ENCODE assay signal across 26 cellular contexts in the genomic region with DNA sequence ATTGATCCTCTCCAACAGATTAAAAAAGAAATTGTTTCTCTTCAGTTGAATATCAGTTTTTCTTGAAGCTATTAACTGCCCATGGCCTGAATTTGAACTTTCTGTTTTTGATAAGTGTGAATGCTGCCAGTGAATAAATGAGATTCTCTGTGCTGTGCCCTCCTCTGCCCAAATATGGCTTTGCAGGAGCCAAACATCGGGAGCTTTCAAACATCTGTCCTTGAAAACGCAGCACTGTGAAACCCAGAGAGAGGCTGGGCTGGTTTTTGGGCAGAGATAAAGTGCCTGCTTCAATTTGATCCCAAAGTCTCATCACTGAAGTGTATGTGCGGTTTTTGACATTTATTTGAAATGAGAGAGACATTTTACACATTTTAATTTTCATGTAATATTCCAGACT.
"Had no signal": no experiment of that assay in that cellular context is flagged by ENCODE, and none has a peak within 500 bp of the region (broad histone marks: within the 10 kb centered on the region; RNA-seq: fewer than 3 reads in every experiment).

No MANE protein-coding gene starts in this region.

- DNase-seq: activated CD4-positive, alpha-beta T cell treated with anti-CD3 and anti-CD28 coated beads for 4 hours; activated CD8-positive, alpha-beta memory T cell treated with anti-CD3 and anti-CD28 coated beads, Interleukin-2, amount 50 U/mL, for 4 hours; activated CD8-positive, alpha-beta T cell treated with anti-CD3 and anti-CD28 coated beads for 36 hours; activated gamma-delta T cell treated with Interleukin-2 at 50 U/mL for 16 hours; activated naive CD4-positive, alpha-beta T cell treated with anti-CD3 and anti-CD28 coated beads, Interleukin-2, amount 10 ng/mL, durations not matched to agents 7 days and 5 days; activated naive CD8-positive, alpha-beta T cell treated with anti-CD3 and anti-CD28 coated beads for 36 hours; activated T-cell treated with anti-CD3 and anti-CD28 coated beads, Interleukin-2, amount 50 U/mL, for 72 hours; anterior cingulate cortex; cerebellar nuclear complex; MG63; NCI-H1436 treated with DMSO at 0.1 percent for 48 hours; NCI-H187; NCI-H2081; NCI-H2171 treated with DMSO at 0.1 percent for 48 hours; NCI-H226; NCI-H526; NK-92 treated with Interleukin-12 subunit alpha and Interleukin-12 subunit beta, amount 100 ng/mL, for 24 hours; Peyer's patch; Right ventricle myocardium superior; SJCRH30; SK-N-SH; T-helper 1 cell; WERI-Rb-1 had no signal

- H3K36me3 Mint-ChIP-seq: activated naive CD4-positive, alpha-beta T cell treated with anti-CD3 and anti-CD28 coated beads, Interleukin-2, amount 10 ng/mL, durations not matched to agents 7 days and 5 days; activated naive CD8-positive, alpha-beta T cell treated with anti-CD3 and anti-CD28 coated beads for 36 hours had no signal

- H3K27me3 ChIP-seq: MG63, Peyer's patch had no signal

- H3K27me3 Mint-ChIP-seq: activated naive CD8-positive, alpha-beta T cell treated with anti-CD3 and anti-CD28 coated beads for 36 hours had no signal

- H3K4me3 Mint-ChIP-seq: activated CD8-positive, alpha-beta T cell treated with anti-CD3 and anti-CD28 coated beads for 36 hours; activated naive CD4-positive, alpha-beta T cell treated with anti-CD3 and anti-CD28 coated beads, Interleukin-2, amount 10 ng/mL, durations not matched to agents 7 days and 5 days; activated naive CD8-positive, alpha-beta T cell treated with anti-CD3 and anti-CD28 coated beads for 36 hours; activated T-cell treated with anti-CD3 and anti-CD28 coated beads, Interleukin-2, amount 50 U/mL, for 72 hours had no signal

- H3K4me1 Mint-ChIP-seq: activated naive CD4-positive, alpha-beta T cell treated with anti-CD3 and anti-CD28 coated beads, Interleukin-2, amount 10 ng/mL, durations not matched to agents 7 days and 5 days; activated naive CD8-positive, alpha-beta T cell treated with anti-CD3 and anti-CD28 coated beads for 36 hours had no signal

- H3K4me1 ChIP-seq: Peyer's patch, SJCRH30 had no signal

- ATAC-seq: activated CD4-positive, CD25-positive, alpha-beta regulatory T cell treated with anti-CD3 and anti-CD28 coated beads, Interleukin-2, amount 50 U/mL, for 24 hours; activated CD8-positive, alpha-beta T cell treated with anti-CD3 and anti-CD28 coated beads for 36 hours; activated T-cell treated with anti-CD3 and anti-CD28 coated beads, Interleukin-2, amount 50 U/mL, for 72 hours had no signal

- H3K36me3 ChIP-seq: MG63, Peyer's patch, SJCRH30, WERI-Rb-1 had no signal

- H3K9me3 ChIP-seq: MG63, Peyer's patch, SJCRH30, SK-N-SH had no signal

- H3K27ac ChIP-seq: Peyer's patch, RWPE1, SJCRH30, WERI-Rb-1 had no signal

- H3K4me3 ChIP-seq: MG63, Peyer's patch, SJCRH30 had no signal

- H3K27ac Mint-ChIP-seq: activated CD8-positive, alpha-beta T cell treated with anti-CD3 and anti-CD28 coated beads for 36 hours; activated naive CD4-positive, alpha-beta T cell treated with anti-CD3 and anti-CD28 coated beads, Interleukin-2, amount 10 ng/mL, durations not matched to agents 7 days and 5 days; activated naive CD8-positive, alpha-beta T cell treated with anti-CD3 and anti-CD28 coated beads for 36 hours; activated T-cell treated with anti-CD3 and anti-CD28 coated beads, Interleukin-2, amount 50 U/mL, for 72 hours; activated T-helper 2 cell treated with anti-CD3 and anti-CD28 coated beads, Interferon-gamma antibody, Interleukin-2, Interleukin-4, amounts not matched to agents 10 μg/mL and 5 μg/mL and 100 μg/mL, durations not matched to agents 14 hours and 24 hours and 36 hours had no signal

- H3K9me3 Mint-ChIP-seq: activated CD8-positive, alpha-beta T cell treated with anti-CD3 and anti-CD28 coated beads for 36 hours; activated naive CD4-positive, alpha-beta T cell treated with anti-CD3 and anti-CD28 coated beads, Interleukin-2, amount 10 ng/mL, durations not matched to agents 7 days and 5 days; activated naive CD8-positive, alpha-beta T cell treated with anti-CD3 and anti-CD28 coated beads for 36 hours; activated T-cell treated with anti-CD3 and anti-CD28 coated beads, Interleukin-2, amount 50 U/mL, for 72 hours; activated T-helper 2 cell treated with anti-CD3 and anti-CD28 coated beads, Interferon-gamma antibody, Interleukin-2, Interleukin-4, amounts not matched to agents 10 μg/mL and 5 μg/mL and 100 μg/mL, durations not matched to agents 14 hours and 24 hours and 36 hours had no signal
